ENCODE assay signal across 1 cellular context in the genomic region with DNA sequence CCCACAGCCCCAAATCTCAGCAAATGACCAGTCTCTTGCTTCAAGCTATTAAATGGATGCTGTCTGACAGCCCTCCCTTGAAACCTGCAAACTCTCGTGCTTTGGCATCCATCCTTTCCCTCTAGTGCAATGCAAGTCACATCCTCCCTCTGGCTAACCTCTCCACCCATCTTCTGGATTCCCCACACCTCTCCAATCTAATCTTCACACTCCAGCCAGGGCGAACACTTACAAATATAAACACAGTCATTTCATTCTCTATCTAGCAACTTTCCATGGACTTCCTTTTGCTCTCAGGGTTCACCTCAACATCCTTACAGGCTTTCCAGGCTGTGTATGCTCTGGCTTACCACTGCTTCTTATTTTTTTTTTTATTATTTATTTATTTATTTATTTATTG.
TF ChIP-seq lines count a peak whose summit lies in the region.

No MANE protein-coding gene starts in this region.

TF ChIP-seq in A549, 52 proteins besides CTCF, POLR2A, EP300 and RAD21 (continued from another document):
- TF ChIP-seq, protein P1, sequence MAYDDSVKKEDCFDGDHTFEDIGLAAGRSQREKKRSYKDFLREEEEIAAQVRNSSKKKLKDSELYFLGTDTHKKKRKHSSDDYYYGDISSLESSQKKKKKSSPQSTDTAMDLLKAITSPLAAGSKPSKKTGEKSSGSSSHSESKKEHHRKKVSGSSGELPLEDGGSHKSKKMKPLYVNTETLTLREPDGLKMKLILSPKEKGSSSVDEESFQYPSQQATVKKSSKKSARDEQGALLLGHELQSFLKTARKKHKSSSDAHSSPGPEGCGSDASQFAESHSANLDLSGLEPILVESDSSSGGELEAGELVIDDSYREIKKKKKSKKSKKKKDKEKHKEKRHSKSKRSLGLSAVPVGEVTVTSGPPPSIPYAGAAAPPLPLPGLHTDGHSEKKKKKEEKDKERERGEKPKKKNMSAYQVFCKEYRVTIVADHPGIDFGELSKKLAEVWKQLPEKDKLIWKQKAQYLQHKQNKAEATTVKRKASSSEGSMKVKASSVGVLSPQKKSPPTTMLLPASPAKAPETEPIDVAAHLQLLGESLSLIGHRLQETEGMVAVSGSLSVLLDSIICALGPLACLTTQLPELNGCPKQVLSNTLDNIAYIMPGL (CRISPR knock-in tag; IDR thresholded peaks at IDR 0.05; ENCODE audit: borderline replicate concordance): no peak
- TF ChIP-seq NFE2L2 (conservative IDR thresholded peaks at IDR 0.05; ENCODE audit: low read length) (no peak), CHD2 (IDR thresholded peaks at IDR 0.05; ENCODE audit: low read length, partially characterized antibody) (no peak), RFX5 (IDR thresholded peaks at IDR 0.05) (no peak), FOSL2 (IDR thresholded peaks at IDR 0.05) (no peak), FOSL2 (CRISPR knock-in tag; IDR thresholded peaks at IDR 0.05) (no peak), ZC3H11A (IDR thresholded peaks at IDR 0.05) (no peak), BHLHE40 (IDR thresholded peaks at IDR 0.05; ENCODE audit: low read depth, low read length) (no peak), GATA3 (IDR thresholded peaks at IDR 0.05; ENCODE audit: borderline replicate concordance) (no peak)
- TF ChIP-seq, protein P2, sequence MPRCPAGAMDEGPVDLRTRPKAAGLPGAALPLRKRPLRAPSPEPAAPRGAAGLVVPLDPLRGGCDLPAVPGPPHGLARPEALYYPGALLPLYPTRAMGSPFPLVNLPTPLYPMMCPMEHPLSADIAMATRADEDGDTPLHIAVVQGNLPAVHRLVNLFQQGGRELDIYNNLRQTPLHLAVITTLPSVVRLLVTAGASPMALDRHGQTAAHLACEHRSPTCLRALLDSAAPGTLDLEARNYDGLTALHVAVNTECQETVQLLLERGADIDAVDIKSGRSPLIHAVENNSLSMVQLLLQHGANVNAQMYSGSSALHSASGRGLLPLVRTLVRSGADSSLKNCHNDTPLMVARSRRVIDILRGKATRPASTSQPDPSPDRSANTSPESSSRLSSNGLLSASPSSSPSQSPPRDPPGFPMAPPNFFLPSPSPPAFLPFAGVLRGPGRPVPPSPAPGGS (IDR thresholded peaks at IDR 0.05): no peak
- TF ChIP-seq, protein P3, sequence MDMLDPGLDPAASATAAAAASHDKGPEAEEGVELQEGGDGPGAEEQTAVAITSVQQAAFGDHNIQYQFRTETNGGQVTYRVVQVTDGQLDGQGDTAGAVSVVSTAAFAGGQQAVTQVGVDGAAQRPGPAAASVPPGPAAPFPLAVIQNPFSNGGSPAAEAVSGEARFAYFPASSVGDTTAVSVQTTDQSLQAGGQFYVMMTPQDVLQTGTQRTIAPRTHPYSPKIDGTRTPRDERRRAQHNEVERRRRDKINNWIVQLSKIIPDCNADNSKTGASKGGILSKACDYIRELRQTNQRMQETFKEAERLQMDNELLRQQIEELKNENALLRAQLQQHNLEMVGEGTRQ (IDR thresholded peaks at IDR 0.05): no peak
